Comparison of ENCODE assay signal across 10 cellular contexts in genomic region chr1:59730302-59730701, GRCh38.
DNase-seq lines count a peak whose midpoint lies in the region; ATAC-seq, FAIRE-seq and TF ChIP-seq lines count a peak whose summit lies in the region.
"Had no signal": no experiment of that assay in that cellular context is flagged by ENCODE, and none has a peak within 500 bp of the region (broad histone marks: within the 10 kb centered on the region; RNA-seq: fewer than 3 reads in every experiment).

No MANE protein-coding gene starts in this region.

- peak overlapping the region; percentile 35 for H2BK5ac ChIP-seq in mesenchymal stem cell (ENCODE audit: low read depth, low read length, poor library complexity, severe bottlenecking)

- H3K23ac ChIP-seq in mesenchymal stem cell (ENCODE audit: low read length in 2 of 2), result peak overlapping the region; percentile 20 to 42

- TF ChIP-seq CTCF in endothelial cell of umbilical vein (IDR thresholded peaks at IDR 0.05; ENCODE audit: extremely low read depth in 1 of 2, insufficient read depth in 1 of 2, low read depth in 1 of 2, low read length in 2 of 2) (no peak), upper lobe of left lung (IDR thresholded peaks at IDR 0.05) (no peak)

- peaks cover 15% of the 10 kb centered on the region for H3K4me1 ChIP-seq in endothelial cell of umbilical vein (ENCODE audit: control insufficient read depth, extremely low read depth, insufficient read depth, low read length)
- peaks cover 2% of the 10 kb centered on the region for H3K4me1 ChIP-seq in mesenchymal stem cell (ENCODE audit: control insufficient read depth, insufficient read depth, low read depth, low read length)
- peaks cover 21 to 37% (median 26%) of the 10 kb centered on the region in 4 donors for H3K4me1 ChIP-seq in upper lobe of left lung

- H3K14ac ChIP-seq in mesenchymal stem cell (ENCODE audit: low read length in 2 of 2), result no peak overlapping the region

- H3K27me3 ChIP-seq in endothelial cell of umbilical vein (ENCODE audit: control insufficient read depth in 2 of 2, insufficient read depth in 2 of 2, low read length in 2 of 2), result no peaks in the 10 kb centered on the region
- H3K27me3 ChIP-seq in mesenchymal stem cell (ENCODE audit: control insufficient read depth in 1 of 2, insufficient read depth in 1 of 2, low read length in 2 of 2), result no peaks in the 10 kb centered on the region
- no peaks in the 10 kb centered on the region for H3K27me3 ChIP-seq in upper lobe of left lung

- peak overlapping the region; percentile 90 to 94 for H3K4ac ChIP-seq in mesenchymal stem cell (ENCODE audit: low read depth in 1 of 2, low read length in 2 of 2)

- no peak overlapping the region for H3K4me2 ChIP-seq in endothelial cell of umbilical vein (ENCODE audit: insufficient read depth, low read length)
- no peak overlapping the region for H3K4me2 ChIP-seq in mesenchymal stem cell (ENCODE audit: low read length, poor library complexity, severe bottlenecking)

- H3K9me1 ChIP-seq in endothelial cell of umbilical vein (replicated peaks; ENCODE audit: control insufficient read depth, extremely low read depth, insufficient read depth, low read length), result no peaks in the 10 kb centered on the region

- no peaks in the 10 kb centered on the region for H4K20me1 ChIP-seq in endothelial cell of umbilical vein (replicated peaks; ENCODE audit: control insufficient read depth, extremely low read depth, insufficient read depth, low read length)

- TF ChIP-seq EP300 in upper lobe of left lung (IDR thresholded peaks at IDR 0.05), result no peak

- intact Hi-C loops in endothelial cell of umbilical vein (cut with micrococcal nuclease), result no loop called here

- no peak overlapping the region for H2BK15ac ChIP-seq in mesenchymal stem cell (ENCODE audit: low read depth, poor library complexity, severe bottlenecking)

- POLR2A ChIA-PET in endothelial cell of umbilical vein (lab: Charles Lee), result no interaction called here

- H2BK120ac ChIP-seq in mesenchymal stem cell (ENCODE audit: low read depth, low read length), result peak overlapping the region; percentile 54

- no peak for FAIRE-seq in RCC 7860 (lab: Jason Lieb, UNC)
- FAIRE-seq in endothelial cell of umbilical vein (lab: Jason Lieb, UNC), result no peak

- peak; percentile 36 for DNase-seq in RCC 7860 (ENCODE audit: low spot score)
- no peak for DNase-seq in endothelial cell of umbilical vein (ENCODE audit: low read depth, low spot score)
- DNase-seq in mesenchymal stem cell, result peak; percentile 88
- DNase-seq in upper lobe of left lung, result no peak
- DNase-seq in mesenteric fat pad (ENCODE audit: low spot score), result no peak
- DNase-seq: activated CD4-positive, alpha-beta T cell treated with anti-CD3 and anti-CD28 coated beads for 1 hour; activated naive CD8-positive, alpha-beta T cell treated with anti-CD3 and anti-CD28 coated beads for 36 hours; stimulated activated naive CD4-positive, alpha-beta T cell had no signal

- peak overlapping the region; percentile 86 for H4K8ac ChIP-seq in mesenchymal stem cell (ENCODE audit: low read length)

- H3K9ac ChIP-seq in endothelial cell of umbilical vein (replicated peaks; ENCODE audit: extremely low read depth, insufficient read depth, low read length) (no peak overlapping the region), mesenchymal stem cell (ENCODE audit: low read length) (peak overlapping the region; percentile 89)

- H3K27ac ChIP-seq in endothelial cell of umbilical vein (ENCODE audit: insufficient read depth, low read depth, low read length) (peak overlapping the region; percentile 79), mesenchymal stem cell (ENCODE audit: low read length, poor library complexity, severe bottlenecking) (peak overlapping the region; percentile 92), upper lobe of left lung (peak overlapping the region in 3 of 4 donors; percentile 33 to 73 (median 64))

- CTCF ChIA-PET in endothelial cell of umbilical vein (lab: Charles Lee), result interaction anchor here (1.7 to 3.0 kb wide), 3 partner anchors 10 to 29 kb away, joined by 4 to 17 read pairs (median 8); no protein-coding TSS in a partner anchor

- H3K36me3 ChIP-seq in endothelial cell of umbilical vein (ENCODE audit: control insufficient read depth in 2 of 2, extremely low read depth in 1 of 2, insufficient read depth in 2 of 2, low read length in 2 of 2) (no peaks in the 10 kb centered on the region), mesenchymal stem cell (ENCODE audit: control insufficient read depth in 1 of 2, insufficient read depth in 2 of 2, low read depth in 1 of 2, low read length in 2 of 2) (no peaks in the 10 kb centered on the region), upper lobe of left lung (no peaks in the 10 kb centered on the region)

- H3K18ac ChIP-seq in mesenchymal stem cell (ENCODE audit: low read depth in 1 of 2, low read length in 2 of 2), result peak overlapping the region; percentile 85 to 89

- dilution Hi-C loops in endothelial cell of umbilical vein (cut with MboI; ENCODE audit: extremely low pct_ligation_motif_present, low sequenced_read_pairs), result no loop called here

- BruUV-seq in endothelial cell of umbilical vein (replicated peaks; lab: Mats Ljungman, UMichigan), result no TSS peak

- WGBS in mesenchymal stem cell, result 0% methylated on average over 1 of the region's 1 CpG
- 89 to 96% methylated on average over 1 of the region's 1 CpG for WGBS in upper lobe of left lung, 2 donors

- H3K79me2 ChIP-seq in endothelial cell of umbilical vein (ENCODE audit: control insufficient read depth, insufficient read depth, low read length), result no peaks in the 10 kb centered on the region

- peak overlapping the region; percentile 75 to 97 for H2BK12ac ChIP-seq in mesenchymal stem cell (ENCODE audit: low read length in 2 of 2)

- no peak for TF ChIP-seq POLR2A in endothelial cell of umbilical vein (IDR thresholded peaks at IDR 0.05; ENCODE audit: low read depth, low read length)
- no peak for TF ChIP-seq POLR2A in upper lobe of left lung (IDR thresholded peaks at IDR 0.05)

- peak overlapping the region; percentile 88 for H2AK5ac ChIP-seq in mesenchymal stem cell (ENCODE audit: low read length, severe bottlenecking)

- H3K4me3 ChIP-seq in endothelial cell of umbilical vein (replicated peaks in 1 of 3; ENCODE audit: insufficient read depth in 1 of 3, low read depth in 1 of 3, low read length in 3 of 3) (no peak overlapping the region), mesenchymal stem cell (ENCODE audit: insufficient read depth in 1 of 2, low read depth in 1 of 2, low read length in 2 of 2) (peak overlapping the region in 1 of 2 experiments; percentile 5), upper lobe of left lung (no peak overlapping the region)

- H3K9me3 ChIP-seq in endothelial cell of umbilical vein (replicated peaks; ENCODE audit: control insufficient read depth, insufficient read depth, low read length) (no peaks in the 10 kb centered on the region), mesenchymal stem cell (ENCODE audit: control insufficient read depth, low read length) (no peaks in the 10 kb centered on the region), upper lobe of left lung (no peaks in the 10 kb centered on the region)

- H4K91ac ChIP-seq in mesenchymal stem cell (ENCODE audit: low read length), result peak overlapping the region; percentile 96

- no peak for ATAC-seq in upper lobe of left lung (ENCODE audit: low FRiP score in 2 of 2)
- no peak for ATAC-seq in HG03460 (IDR thresholded peaks at IDR 0.05; ENCODE audit: unreplicated experiment)
- no peak for ATAC-seq in HG02840 (IDR thresholded peaks at IDR 0.05; ENCODE audit: low FRiP score, unreplicated experiment)

- H3K79me1 ChIP-seq in mesenchymal stem cell (replicated peaks; ENCODE audit: low read length, poor library complexity, severe bottlenecking), result no peaks in the 10 kb centered on the region

- H2AFZ ChIP-seq in endothelial cell of umbilical vein (ENCODE audit: low read depth, low read length) (peak overlapping the region; percentile 76), mesenchymal stem cell (ENCODE audit: low read depth, low read length) (no peak overlapping the region)

TF ChIP-seq in endothelial cell of umbilical vein, 7 proteins besides CTCF, POLR2A, EP300 and RAD21:
- TF ChIP-seq EZH2 (IDR thresholded peaks at IDR 0.05; ENCODE audit: borderline replicate concordance, low read depth, low read length, severe bottlenecking) (no peak), JUN (IDR thresholded peaks at IDR 0.05; ENCODE audit: borderline replicate concordance, insufficient read depth, insufficient read length, low read depth) (no peak), GATA2 (IDR thresholded peaks at IDR 0.05; ENCODE audit: insufficient read depth, insufficient read length, low read depth, low read length) (no peak), POLR2AphosphoS5 (IDR thresholded peaks at IDR 0.05; ENCODE audit: insufficient read depth, low read depth, low read length) (no peak), MYC (IDR thresholded peaks at IDR 0.05; ENCODE audit: low read depth, low read length) (no peak), FOS (IDR thresholded peaks at IDR 0.05; ENCODE audit: borderline replicate concordance, insufficient read depth, low read length) (no peak), MAX (IDR thresholded peaks at IDR 0.05; ENCODE audit: insufficient read depth, insufficient read length) (no peak)

Comparison
In these comparisons a context has a peak if more than half of its experiments do, and no peak if none do; other contexts are left out.
1. DNase-seq: peak in RCC 7860 (single experiment) and mesenchymal stem cell (single experiment); none in endothelial cell of umbilical vein (single experiment), upper lobe of left lung (0 of 2) and mesenteric fat pad (single experiment).
2. Peak in every context shown above with its lines, with median percentiles within 50 percentile points of each other: H3K27ac ChIP-seq.